Comparison of ENCODE assay signal across 8 cellular contexts in the genomic region with DNA sequence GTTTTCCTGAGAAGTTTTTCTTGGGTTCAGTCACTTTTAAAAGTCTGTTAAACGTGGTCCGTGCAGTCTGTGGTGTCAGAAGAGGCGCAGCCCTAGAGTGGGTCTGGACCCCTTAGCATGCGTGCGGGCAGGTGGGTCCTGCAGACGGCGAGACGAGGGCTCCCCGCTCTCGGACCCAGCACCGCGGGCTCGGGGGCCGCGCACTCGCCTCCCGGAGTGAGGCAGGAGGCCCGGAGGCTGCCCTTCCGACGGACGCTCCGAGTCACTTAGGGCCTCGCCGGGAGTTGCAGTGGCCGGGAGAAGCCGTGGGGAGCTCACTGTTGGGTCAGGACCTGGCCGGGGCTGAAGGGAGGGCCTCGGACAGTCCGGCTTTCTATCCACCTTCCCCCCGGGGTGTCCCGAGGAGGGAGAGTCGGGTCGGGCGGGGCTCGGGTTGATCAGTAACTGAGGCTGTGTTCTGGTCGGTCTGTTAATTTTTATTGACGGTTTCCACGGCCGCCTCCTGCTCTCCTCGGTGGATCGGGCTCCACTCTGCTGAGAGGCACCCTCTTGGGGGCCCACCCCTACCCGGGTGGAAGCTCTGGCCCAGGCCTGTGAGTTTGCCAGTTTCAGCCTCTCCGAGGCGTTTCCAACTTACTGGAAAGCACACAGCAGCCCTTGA. TPM values are rescaled to one million over a fixed set of nuclear protein-coding genes. Genes with fewer than 3 reads are reported as not detected.
DNase-seq lines count a peak whose midpoint lies in the region; ATAC-seq, FAIRE-seq and TF ChIP-seq lines count a peak whose summit lies in the region.

No MANE protein-coding gene starts in this region.

- H3K27ac ChIP-seq in iPS-18a (ENCODE audit: low read length) (peak overlapping the region; percentile 67), spleen (peak overlapping the region; percentile 80 to 100 (median 99))

- TF ChIP-seq CTCF in spleen (IDR thresholded peaks at IDR 0.05 in 8 of 11, conservative IDR thresholded peaks at IDR 0.05 in 3 of 11), result no peak
- no peak for TF ChIP-seq CTCF in D721Med (IDR thresholded peaks at IDR 0.05; ENCODE audit: insufficient read depth, missing control alignments)

- H3K9me3 Mint-ChIP-seq in T-helper 2 cell treated with Interferon-gamma antibody and Interleukin-4, amounts not matched to agents 5 μg/mL and 100 μg/mL, for 36 hours, result no peaks in the 10 kb centered on the region
- no peaks in the 10 kb centered on the region for H3K9me3 Mint-ChIP-seq in activated T-cell treated with anti-CD3 and anti-CD28 coated beads, Interleukin-2, amount 50 U/mL, for 24 hours

- TF ChIP-seq POLR2A in spleen (IDR thresholded peaks at IDR 0.05), result no peak

- FAIRE-seq in D721Med (lab: Jason Lieb, UNC), result no peak

- peak overlapping the region; percentile 89 for H3K9ac ChIP-seq in iPS-18a (ENCODE audit: low read length)

- H3K4me1 ChIP-seq in iPS-18a (ENCODE audit: control insufficient read depth, low read depth, low read length) (peaks cover 13% of the 10 kb centered on the region), spleen (peaks cover 49 to 71% (median 64%) of the 10 kb centered on the region in 6 donors)

- no peaks in the 10 kb centered on the region for H3K9me3 ChIP-seq in iPS-18a (ENCODE audit: control insufficient read depth, low read depth, low read length)
- H3K9me3 ChIP-seq in spleen, result no peaks in the 10 kb centered on the region

- DNase-seq in T-helper 2 cell treated with Interferon-gamma antibody and Interleukin-4, amounts not matched to agents 5 μg/mL and 100 μg/mL, for 36 hours (ENCODE audit: low spot score), result no peak
- DNase-seq in T-helper 2 cell (no peak), spleen (peak; percentile 88), D721Med (ENCODE audit: insufficient read length, low spot score) (no peak), MV-4-11 (lab: John Stamatoyannopoulos, UW) (no peak)
- peak; percentile 54 for DNase-seq in activated T-cell treated with anti-CD3 and anti-CD28 coated beads, Interleukin-2, amount 50 U/mL, for 24 hours

- H3K4me3 Mint-ChIP-seq in T-helper 2 cell treated with Interferon-gamma antibody and Interleukin-4, amounts not matched to agents 5 μg/mL and 100 μg/mL, for 36 hours, result peak overlapping the region; percentile 93
- H3K4me3 Mint-ChIP-seq in activated T-cell treated with anti-CD3 and anti-CD28 coated beads, Interleukin-2, amount 50 U/mL, for 24 hours, result peak overlapping the region; percentile 90

- 1 to 2% (median 1%) methylated on average over 27 to 44 of the region's 44 CpGs for WGBS in spleen, 5 donors

- H3K4me3 ChIP-seq in iPS-18a (ENCODE audit: low read length) (peak overlapping the region; percentile 68), spleen (peak overlapping the region; percentile 80 to 99 (median 91))

- H3K27me3 Mint-ChIP-seq in T-helper 2 cell treated with Interferon-gamma antibody and Interleukin-4, amounts not matched to agents 5 μg/mL and 100 μg/mL, for 36 hours (ENCODE audit: low read depth), result no peaks in the 10 kb centered on the region
- no peaks in the 10 kb centered on the region for H3K27me3 Mint-ChIP-seq in activated T-cell treated with anti-CD3 and anti-CD28 coated beads, Interleukin-2, amount 50 U/mL, for 24 hours

- peaks cover 38% of the 10 kb centered on the region for H3K36me3 Mint-ChIP-seq in T-helper 2 cell treated with Interferon-gamma antibody and Interleukin-4, amounts not matched to agents 5 μg/mL and 100 μg/mL, for 36 hours (ENCODE audit: low read depth)
- peaks cover 55% of the 10 kb centered on the region for H3K36me3 Mint-ChIP-seq in activated T-cell treated with anti-CD3 and anti-CD28 coated beads, Interleukin-2, amount 50 U/mL, for 24 hours (ENCODE audit: low read depth)

- intact Hi-C loops in spleen (cut with DNase I; ENCODE audit: low total_unique reads), result no loop called here

- no peaks in the 10 kb centered on the region for H3K27me3 ChIP-seq in iPS-18a (ENCODE audit: control insufficient read depth, insufficient read depth, low read length)
- no peaks in the 10 kb centered on the region for H3K27me3 ChIP-seq in spleen (replicated peaks in 1 of 7)

- peak overlapping the region; percentile 89 for H3K27ac Mint-ChIP-seq in T-helper 2 cell treated with Interferon-gamma antibody and Interleukin-4, amounts not matched to agents 5 μg/mL and 100 μg/mL, for 36 hours
- peak overlapping the region; percentile 95 for H3K27ac Mint-ChIP-seq in activated T-cell treated with anti-CD3 and anti-CD28 coated beads, Interleukin-2, amount 50 U/mL, for 24 hours

- ATAC-seq in HG02798 (IDR thresholded peaks at IDR 0.05; ENCODE audit: poor library complexity, unreplicated experiment), result no peak

- H3K4me1 Mint-ChIP-seq in T-helper 2 cell treated with Interferon-gamma antibody and Interleukin-4, amounts not matched to agents 5 μg/mL and 100 μg/mL, for 36 hours (ENCODE audit: low read depth), result peaks cover 25% of the 10 kb centered on the region
- peaks cover 44% of the 10 kb centered on the region for H3K4me1 Mint-ChIP-seq in activated T-cell treated with anti-CD3 and anti-CD28 coated beads, Interleukin-2, amount 50 U/mL, for 24 hours (ENCODE audit: low read depth)

- H3K36me3 ChIP-seq in iPS-18a (ENCODE audit: control insufficient read depth, low read depth, low read length) (peaks cover 37% of the 10 kb centered on the region), spleen (peaks cover 0 to 45% (median 10%) of the 10 kb centered on the region in 6 donors)

RNA-seq across cellular contexts. Expression of gene PTBP1, which starts 1.3 kb away (rescaled TPM):
- total RNA-seq in spleen, result 100 to 1,000 TPM; 147 to 305 (median 247) TPM
- polyA plus RNA-seq in spleen, result 100 to 1,000 TPM in 1 of 3 donors, 10 to 100 TPM in 2; 89.9 to 130 (median 98.6) TPM

RNA-seq across cellular contexts. Expression of gene PLPPR3, which starts 23.2 kb away (rescaled TPM):
- total RNA-seq in spleen, result under 1 TPM in 5 of 7 donors, not detected in 2; 0.27 to 0.79 (median 0.43) TPM
- under 1 TPM in 1 of 3 donors, not detected in 2; 0.03 TPM for polyA plus RNA-seq in spleen

RNA-seq across cellular contexts. Expression of gene AZU1, which starts 29.1 kb away (rescaled TPM):
- 10 to 100 TPM in 3 of 7 donors, 1 to 10 TPM in 4; 3.1 to 69.7 (median 9.6) TPM for total RNA-seq in spleen
- 1 to 10 TPM; 1.7 to 7.6 (median 4.2) TPM for polyA plus RNA-seq in spleen

RNA-seq across cellular contexts. Expression of gene PRTN3, which starts 42.3 kb away (rescaled TPM):
- total RNA-seq in spleen, result 100 to 1,000 TPM in 1 of 7 donors, 10 to 100 TPM in 3, 1 to 10 TPM in 3; 2.8 to 168 (median 11.7) TPM
- polyA plus RNA-seq in spleen, result 1 to 10 TPM in 2 of 3 donors, under 1 TPM in 1; 0.89 to 3.3 (median 1.3) TPM

RNA-seq across cellular contexts. Expression of gene MISP, which starts 47.6 kb away (rescaled TPM):
- not detected for total RNA-seq in spleen
- under 1 TPM in 1 of 3 donors, not detected in 2; 0.13 TPM for polyA plus RNA-seq in spleen

Comparison
In these comparisons a context has a peak if more than half of its experiments do, and no peak if none do; other contexts are left out.
1. DNase-seq: peak in activated T-cell treated with anti-CD3 and anti-CD28 coated beads, Interleukin-2, amount 50 U/mL, for 24 hours (single experiment) and spleen (single experiment); none in T-helper 2 cell treated with Interferon-gamma antibody and Interleukin-4, amounts not matched to agents 5 μg/mL and 100 μg/mL, for 36 hours (single experiment), T-helper 2 cell (0 of 5), D721Med (single experiment) and MV-4-11 (single experiment).